Comparison of ENCODE assay signal across 8 cellular contexts in genomic region chr7:77940647-77941046, GRCh38.
A peak's percentile ranks its signal among the peaks of the same experiment; 100 is the strongest.
DNase-seq lines count a peak whose midpoint lies in the region; ATAC-seq and TF ChIP-seq lines count a peak whose summit lies in the region.

No MANE protein-coding gene starts in this region.

- no peaks in the 10 kb centered on the region for H4K20me1 ChIP-seq in mammary epithelial cell (ENCODE audit: insufficient read depth, low read length)

- no peaks in the 10 kb centered on the region for H3K27me3 ChIP-seq in mammary epithelial cell (ENCODE audit: insufficient read depth, low read length)
- no peaks in the 10 kb centered on the region for H3K27me3 ChIP-seq in lung (ENCODE audit: control insufficient read depth, insufficient read depth)

- no peak overlapping the region for H2AFZ ChIP-seq in mammary epithelial cell (ENCODE audit: low read depth, low read length)

- TF ChIP-seq CTCF in mammary epithelial cell (conservative IDR thresholded peaks at IDR 0.05 in 1 of 2, IDR thresholded peaks at IDR 0.05 in 1 of 2; ENCODE audit: extremely low read depth in 1 of 2, insufficient read depth in 1 of 2, low read depth in 1 of 2, low read length in 2 of 2) (peak; percentile 41 to 67), lung (IDR thresholded peaks at IDR 0.05; ENCODE audit: control extremely low read depth, extremely low read depth) (peak; percentile 36)

- H3K9me3 ChIP-seq in mammary epithelial cell (replicated peaks; ENCODE audit: insufficient read depth, low read length) (no peaks in the 10 kb centered on the region), lung (ENCODE audit: control insufficient read depth in 2 of 2, insufficient read depth in 1 of 2, low read length in 1 of 2) (no peaks in the 10 kb centered on the region)

- peak; percentile 56 for ATAC-seq in GM18909 (IDR thresholded peaks at IDR 0.05; ENCODE audit: poor library complexity, unreplicated experiment)
- ATAC-seq in lung (ENCODE audit: insufficient read depth, low FRiP score), result no peak
- no peak for ATAC-seq in GM19324 (IDR thresholded peaks at IDR 0.05; ENCODE audit: low FRiP score, unreplicated experiment)

- no TSS peak for BruUV-seq in mammary epithelial cell (replicated peaks; lab: Mats Ljungman, UMichigan)

- DNase-seq in COLO668 (lab: John Stamatoyannopoulos, UW; ENCODE audit: unreplicated experiment) (peak; percentile 4), NCI-H526 treated with DMSO at 0.1 percent for 48 hours (lab: John Stamatoyannopoulos, UW) (peak; percentile 27), mammary epithelial cell (peak; percentile 7), lung (ENCODE audit: low spot score) (no peak), islet precursor cell (no peak)
- DNase-seq in stimulated activated CD4-positive, alpha-beta T cell treated with anti-CD3 and anti-CD28 coated beads, Interleukin-4, amount 100 ng/mL, for 4 hours, result no peak

- dilution Hi-C loops in mammary epithelial cell (cut with HindIII; ENCODE audit: low sequenced_read_pairs), result loop anchor here (5.0 kb wide), 1 partner anchor 92 kb away; no protein-coding TSS in a partner anchor

- no peak overlapping the region for H3K9ac ChIP-seq in mammary epithelial cell (ENCODE audit: insufficient read depth, low read length)

- peaks cover 3% of the 10 kb centered on the region for H3K36me3 ChIP-seq in mammary epithelial cell (ENCODE audit: insufficient read depth, low read length)
- H3K36me3 ChIP-seq in lung (ENCODE audit: control insufficient read depth in 2 of 2, insufficient read depth in 2 of 2, low read length in 2 of 2), result peaks cover 0 to 4% of the 10 kb centered on the region in 2 donors

- H3K27ac ChIP-seq in mammary epithelial cell (ENCODE audit: insufficient read depth, low read depth, low read length) (no peak overlapping the region), lung (ENCODE audit: low read depth in 1 of 2, low read length in 1 of 2) (no peak overlapping the region)

- in situ Hi-C loops in mammary epithelial cell (cut with MboI; ENCODE audit: low sequenced_read_pairs in 2 of 2), result no loop called here

- H3K79me2 ChIP-seq in mammary epithelial cell (ENCODE audit: insufficient read depth, low read length), result no peaks in the 10 kb centered on the region

- H3K4me3 ChIP-seq in mammary epithelial cell (replicated peaks in 1 of 3; ENCODE audit: insufficient read depth in 1 of 3, low read depth in 2 of 3, low read length in 3 of 3) (no peak overlapping the region), lung (no peak overlapping the region)

- CTCF ChIA-PET in mammary epithelial cell (lab: Charles Lee; ENCODE audit: low non-redundant PET), result interaction anchor here (0.6 kb wide), 2 partner anchors 105 to 566 kb away, joined by 4 to 16 read pairs; no protein-coding TSS in a partner anchor

- H3K4me1 ChIP-seq in mammary epithelial cell (ENCODE audit: insufficient read depth, low read length), result peaks cover 3% of the 10 kb centered on the region
- H3K4me1 ChIP-seq in lung (ENCODE audit: control insufficient read depth in 2 of 2, insufficient read depth in 2 of 2, low read length in 2 of 2), result no peaks in the 10 kb centered on the region

- H3K4me2 ChIP-seq in mammary epithelial cell (ENCODE audit: insufficient read depth, low read depth, low read length), result no peak overlapping the region

- intact Hi-C loops in mammary epithelial cell (cut with micrococcal nuclease), result loop anchor here (1.0 to 5.0 kb wide), 4 partner anchors 82 to 984 kb away; no protein-coding TSS in a partner anchor

Comparison
In these comparisons a context has a peak if more than half of its experiments do, and no peak if none do; other contexts are left out.
1. DNase-seq: peak in COLO668 (single experiment), NCI-H526 treated with DMSO at 0.1 percent for 48 hours (single experiment) and mammary epithelial cell (single experiment); none in lung (single experiment), islet precursor cell (single experiment) and stimulated activated CD4-positive, alpha-beta T cell treated with anti-CD3 and anti-CD28 coated beads, Interleukin-4, amount 100 ng/mL, for 4 hours (0 of 2).